In genomic region chr11:19338375-19338774, GRCh38 we compare ENCODE assay signal across 4 cellular contexts.
"Had no signal": no experiment of that assay in that cellular context is flagged by ENCODE, and none has a peak within 500 bp of the region (broad histone marks: within the 10 kb centered on the region; RNA-seq: fewer than 3 reads in every experiment).

No MANE protein-coding gene starts in this region.

- H3K4me3 ChIP-seq: K562 had no signal

- H3K27ac ChIP-seq: HL-60, KMS-11 had no signal

- ATAC-seq: HepG2, K562 had no signal
